24 cellular contexts compared by ENCODE assay signal in genomic region chr18:46528037-46528436, GRCh38.
"Had no signal": no experiment of that assay in that cellular context is flagged by ENCODE, and none has a peak within 500 bp of the region (broad histone marks: within the 10 kb centered on the region; RNA-seq: fewer than 3 reads in every experiment).

No MANE protein-coding gene starts in this region.

- H3K4me3 ChIP-seq: pancreas, psoas muscle, right lobe of liver, sigmoid colon, stomach, thoracic aorta, thyroid gland, tibial nerve, upper lobe of left lung, vagina had no signal

- H3K9me3 ChIP-seq: neutrophil, pancreas, psoas muscle, right lobe of liver, sigmoid colon, stomach, thoracic aorta, thyroid gland, upper lobe of left lung, vagina had no signal

- ATAC-seq: natural killer cell treated with Interleukin-12 subunit alpha and Interleukin-12 subunit beta and Interleukin-15 and Interleukin-18, amount 100 ng/mL, for 72 hours; pancreas; psoas muscle; right lobe of liver; stimulated activated effector memory CD8-positive, alpha-beta T cell treated with anti-CD3 and anti-CD28 coated beads, Interleukin-12 subunit alpha, Interleukin-12 subunit beta, amount 100 ng/mL, for 72 hours; stimulated activated naive B cell treated with anti-CD40 and anti-IgM and Interleukin-4, amounts not matched to agents 10 μg/mL and 1 μg/mL and 100 μg/mL, for 72 hours had no signal

- H3K27ac ChIP-seq: neutrophil, pancreas, psoas muscle, right lobe of liver, sigmoid colon, stomach, thoracic aorta, thyroid gland, tibial nerve, upper lobe of left lung, vagina had no signal

- H3K36me3 ChIP-seq: pancreas, right lobe of liver, sigmoid colon, stomach, thoracic aorta, thyroid gland, tibial nerve, upper lobe of left lung, vagina had no signal

- H3K4me1 ChIP-seq: pancreas, psoas muscle, right lobe of liver, sigmoid colon, stomach, thyroid gland, tibial nerve, upper lobe of left lung, vagina had no signal

- DNase-seq: nephron progenitor cell; nucleus accumbens; pancreas; psoas muscle; right cardiac atrium; right lobe of liver; sigmoid colon; small intestine; stimulated activated CD4-positive, alpha-beta T cell treated with anti-CD3 and anti-CD28 coated beads, Interleukin-15, amount 100 ng/mL, for 24 hours; stimulated activated CD4-positive, alpha-beta T cell treated with anti-CD3 and anti-CD28 coated beads, Interleukin-2, amount 100 ng/mL, for 24 hours; stimulated activated CD4-positive, alpha-beta T cell treated with anti-CD3 and anti-CD28 coated beads, Interleukin-2, amount 100 ng/mL, for 48 hours; stimulated activated CD4-positive, alpha-beta T cell treated with anti-CD3 and anti-CD28 coated beads, Interleukin-4, amount 100 ng/mL, for 24 hours; stimulated activated naive B cell treated with anti-CD40 and anti-IgM and Interleukin-4, amounts not matched to agents 10 μg/mL and 1 μg/mL and 100 μg/mL, for 72 hours; stimulated activated naive CD4-positive, alpha-beta T cell treated with Interleukin-2 at 50 U/mL for 16 hours; stomach; thyroid gland; trophoblast cell; upper lobe of left lung had no signal

- H3K27me3 ChIP-seq: neutrophil, pancreas, right lobe of liver, sigmoid colon, stomach, thyroid gland, tibial nerve, upper lobe of left lung, vagina had no signal
